Comparison of ENCODE assay signal across 12 cellular contexts in genomic region chr13:44117351-44117750, GRCh38.
DNase-seq lines count a peak whose midpoint lies in the region; ATAC-seq and TF ChIP-seq lines count a peak whose summit lies in the region.
"Had no signal": no experiment of that assay in that cellular context is flagged by ENCODE, and none has a peak within 500 bp of the region (broad histone marks: within the 10 kb centered on the region; RNA-seq: fewer than 3 reads in every experiment).

No MANE protein-coding gene starts in this region.

- intact Hi-C loops in lower lobe of right lung (cut with DNase I): no loop called here

- ATAC-seq in lower lobe of right lung (peak in 1 of 2 donors; percentile 55), GM18867 (IDR thresholded peaks at IDR 0.05; ENCODE audit: unreplicated experiment) (no peak), GM19455 (IDR thresholded peaks at IDR 0.05; ENCODE audit: unreplicated experiment) (no peak)
- ATAC-seq: Panc1 had no signal

- H3K36me3 ChIP-seq in lower lobe of right lung: no peaks in the 10 kb centered on the region

- H3K4me1 Mint-ChIP-seq in mesothelial cell of epicardium: peaks cover 20% of the 10 kb centered on the region

- TF ChIP-seq CTCF in AG10803 (conservative IDR thresholded peaks at IDR 0.05; ENCODE audit: low read length) (no peak), choroid plexus epithelial cell (conservative IDR thresholded peaks at IDR 0.05; ENCODE audit: low read depth, low read length) (no peak), lower lobe of right lung (IDR thresholded peaks at IDR 0.05) (no peak), mesothelial cell of epicardium (IDR thresholded peaks at IDR 0.05; ENCODE audit: unreplicated experiment) (no peak)

- H3K36me3 Mint-ChIP-seq in mesothelial cell of epicardium: no peaks in the 10 kb centered on the region

- H3K9me3 ChIP-seq in lower lobe of right lung: no peaks in the 10 kb centered on the region

- H3K27ac Mint-ChIP-seq in mesothelial cell of epicardium: no peak overlapping the region

- in situ Hi-C loops in KBM-7 (cut with MboI; ENCODE audit: low pct_unique_long_range_greater_than_20kb, low sequenced_read_pairs): no loop called here

- H3K27me3 Mint-ChIP-seq in mesothelial cell of epicardium (ENCODE audit: low read depth): no peaks in the 10 kb centered on the region

- H3K4me1 ChIP-seq in lower lobe of right lung: peaks cover 17% of the 10 kb centered on the region

- H3K4me3 ChIP-seq in AG10803 (ENCODE audit: low read length): no peak overlapping the region
- H3K4me3 ChIP-seq in choroid plexus epithelial cell (ENCODE audit: low read depth, low read length): no peak overlapping the region
- H3K4me3 ChIP-seq in lower lobe of right lung: no peak overlapping the region

- no peak overlapping the region for H3K4me3 Mint-ChIP-seq in mesothelial cell of epicardium

- H3K9me3 Mint-ChIP-seq in mesothelial cell of epicardium: no peaks in the 10 kb centered on the region

- H3K27me3 ChIP-seq in lower lobe of right lung (ENCODE audit: low read depth): no peaks in the 10 kb centered on the region

- DNase-seq in AG10803 (ENCODE audit: low read depth) (peak; percentile 24), KBM-7 (peak; percentile 60), choroid plexus epithelial cell (ENCODE audit: low read depth) (peak; percentile 50), lower lobe of right lung (no peak), HCEC 1CT (no peak), mesothelial cell of epicardium (ENCODE audit: low spot score in 2 of 2, unreplicated experiment in 2 of 2) (no peak)
- DNase-seq: activated T-cell treated with anti-CD3 and anti-CD28 coated beads for 4 hours, DMS79 treated with DMSO at 0.1 percent for 48 hours, nucleus accumbens had no signal

- peak overlapping the region; percentile 4 for H3K27ac ChIP-seq in lower lobe of right lung

Comparison
In these comparisons a context has a peak if more than half of its experiments do, and no peak if none do; other contexts are left out.
1. DNase-seq: peak in AG10803 (single experiment), KBM-7 (single experiment) and choroid plexus epithelial cell (single experiment); none in lower lobe of right lung (single experiment), HCEC 1CT (single experiment) and mesothelial cell of epicardium (0 of 2).